Comparison of ENCODE assay signal across 10 cellular contexts in genomic region chr11:63802637-63803414, GRCh38. TPM values are rescaled to one million over a fixed set of nuclear protein-coding genes. Genes with fewer than 3 reads are reported as not detected.
DNase-seq lines count a peak whose midpoint lies in the region; ATAC-seq and TF ChIP-seq lines count a peak whose summit lies in the region.
"Had no signal": no experiment of that assay in that cellular context is flagged by ENCODE, and none has a peak within 500 bp of the region (broad histone marks: within the 10 kb centered on the region; RNA-seq: fewer than 3 reads in every experiment).

No MANE protein-coding gene starts in this region.

- no peak overlapping the region for H3K27ac ChIP-seq in gastrocnemius medialis

- DNase-seq in NCI-H2171 treated with DMSO at 0.1 percent for 48 hours (lab: John Stamatoyannopoulos, UW): peak; percentile 43
- DNase-seq in NCI-H2171 (lab: John Stamatoyannopoulos, UW): no peak
- DNase-seq in NCI-H82 (lab: John Stamatoyannopoulos, UW): peak; percentile 69
- peak; percentile 25 to 39 for DNase-seq in erythroblast (lab: John Stamatoyannopoulos, UW)
- DNase-seq in gastrocnemius medialis: peak in 1 of 2 donors; percentile 36
- DNase-seq in activated T-cell treated with anti-CD3 and anti-CD28 coated beads, Interleukin-2, amount 50 U/mL, for 24 hours: no peak
- DNase-seq in NCI-H1930 (lab: John Stamatoyannopoulos, UW): no peak
- DNase-seq: activated CD8-positive, alpha-beta T cell treated with anti-CD3 and anti-CD28 coated beads for 36 hours; NCI-H526 treated with DMSO at 0.1 percent for 48 hours had no signal

- H3K36me3 Mint-ChIP-seq in activated T-cell treated with anti-CD3 and anti-CD28 coated beads, Interleukin-2, amount 50 U/mL, for 24 hours (ENCODE audit: low read depth): no peaks in the 10 kb centered on the region

- peak; percentile 26 to 91 for ATAC-seq in gastrocnemius medialis
- ATAC-seq in HG02623 (IDR thresholded peaks at IDR 0.05; ENCODE audit: unreplicated experiment): no peak
- ATAC-seq: activated CD8-positive, alpha-beta T cell treated with anti-CD3 and anti-CD28 coated beads for 36 hours had no signal

- H3K9me3 ChIP-seq in gastrocnemius medialis: no peaks in the 10 kb centered on the region

- no peaks in the 10 kb centered on the region for H3K4me1 Mint-ChIP-seq in activated T-cell treated with anti-CD3 and anti-CD28 coated beads, Interleukin-2, amount 50 U/mL, for 24 hours (ENCODE audit: low read depth)

- H3K4me3 ChIP-seq in gastrocnemius medialis: no peak overlapping the region

- peaks cover 0 to 3% (median 0%) of the 10 kb centered on the region in 3 donors for H3K27me3 ChIP-seq in gastrocnemius medialis

- no peaks in the 10 kb centered on the region for H3K9me3 Mint-ChIP-seq in activated T-cell treated with anti-CD3 and anti-CD28 coated beads, Interleukin-2, amount 50 U/mL, for 24 hours
- H3K9me3 Mint-ChIP-seq: activated CD8-positive, alpha-beta T cell treated with anti-CD3 and anti-CD28 coated beads for 36 hours had no signal

- H3K4me1 ChIP-seq in gastrocnemius medialis: peaks cover 0 to 5% of the 10 kb centered on the region in 2 donors

- H3K4me3 Mint-ChIP-seq in activated T-cell treated with anti-CD3 and anti-CD28 coated beads, Interleukin-2, amount 50 U/mL, for 24 hours: no peak overlapping the region
- H3K4me3 Mint-ChIP-seq: activated CD8-positive, alpha-beta T cell treated with anti-CD3 and anti-CD28 coated beads for 36 hours had no signal

- TF ChIP-seq POLR2A in erythroblast (IDR thresholded peaks at IDR 0.05; ENCODE audit: low read length): no peak
- TF ChIP-seq POLR2A in gastrocnemius medialis (IDR thresholded peaks at IDR 0.05): no peak

- TF ChIP-seq CTCF in gastrocnemius medialis (IDR thresholded peaks at IDR 0.05 in 4 of 5, conservative IDR thresholded peaks at IDR 0.05 in 1 of 5): no peak

- H3K27ac Mint-ChIP-seq in activated T-cell treated with anti-CD3 and anti-CD28 coated beads, Interleukin-2, amount 50 U/mL, for 24 hours: no peak overlapping the region
- H3K27ac Mint-ChIP-seq: activated CD8-positive, alpha-beta T cell treated with anti-CD3 and anti-CD28 coated beads for 36 hours had no signal

- H3K27me3 Mint-ChIP-seq in activated T-cell treated with anti-CD3 and anti-CD28 coated beads, Interleukin-2, amount 50 U/mL, for 24 hours: no peaks in the 10 kb centered on the region

- in situ Hi-C loops in gastrocnemius medialis (cut with MboI; ENCODE audit: low sequenced_read_pairs in 4 of 4): no loop called here

- H3K36me3 ChIP-seq in gastrocnemius medialis: no peaks in the 10 kb centered on the region

- intact Hi-C loops in gastrocnemius medialis (cut with DNase I; ENCODE audit: low total_unique reads): no loop called here

RNA-seq across cellular contexts. Expression of gene SPINDOC, which starts 10.4 kb away (rescaled TPM):
- 1 to 10 TPM; 2.7 to 6.3 (median 3.5) TPM for total RNA-seq in gastrocnemius medialis

RNA-seq across cellular contexts. Expression of gene ZFTA, which starts 34.3 kb away (rescaled TPM):
- 10 to 100 TPM in 2 of 4 donors, 1 to 10 TPM in 2; 6.9 to 18.6 (median 11.8) TPM for total RNA-seq in gastrocnemius medialis

RNA-seq across cellular contexts. Expression of gene MARK2, which starts 36.1 kb away (rescaled TPM):
- 10 to 100 TPM; 17.8 to 37.2 (median 30.3) TPM for total RNA-seq in gastrocnemius medialis

Comparison
In these comparisons a context has a peak if more than half of its experiments do, and no peak if none do; other contexts are left out.
1. DNase-seq: peak in NCI-H2171 treated with DMSO at 0.1 percent for 48 hours (single experiment), NCI-H82 (single experiment) and erythroblast (2 of 2); none in NCI-H2171 (single experiment), activated T-cell treated with anti-CD3 and anti-CD28 coated beads, Interleukin-2, amount 50 U/mL, for 24 hours (single experiment) and NCI-H1930 (0 of 2).